Comparison of ENCODE assay signal across 25 cellular contexts in the genomic region with DNA sequence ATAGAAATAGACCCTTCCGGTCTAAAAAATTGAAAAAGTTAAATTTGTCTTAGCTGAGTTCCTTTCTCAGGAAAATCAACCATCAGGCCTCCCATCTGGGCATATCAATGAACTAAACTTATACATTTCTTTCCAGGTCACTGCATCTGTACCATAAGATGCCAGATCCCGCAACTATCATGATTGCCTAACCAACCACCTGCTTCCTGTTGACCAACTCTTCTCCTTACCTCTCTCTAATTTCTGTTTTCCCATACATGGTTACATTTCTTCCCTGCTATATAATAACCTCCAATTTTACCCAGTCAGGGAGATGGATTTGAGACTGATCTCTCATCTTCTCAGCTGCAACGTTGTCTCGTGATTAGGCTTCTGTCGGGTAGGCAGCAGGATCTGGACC.
DNase-seq lines count a peak whose midpoint lies in the region; ATAC-seq, FAIRE-seq and TF ChIP-seq lines count a peak whose summit lies in the region.
"Had no signal": no experiment of that assay in that cellular context is flagged by ENCODE, and none has a peak within 500 bp of the region (broad histone marks: within the 10 kb centered on the region; RNA-seq: fewer than 3 reads in every experiment).

No MANE protein-coding gene starts in this region.

- CTCF ChIA-PET in T-cell (lab: Charles Lee) = no interaction called here

- no peaks in the 10 kb centered on the region for H3K36me3 Mint-ChIP-seq in T-cell
- H3K36me3 Mint-ChIP-seq: CD4-positive, CD25-positive, alpha-beta regulatory T cell had no signal

- peaks cover 0 to 7% (median 3%) of the 10 kb centered on the region in 3 donors for H3K9me3 Mint-ChIP-seq in T-cell

- H3K79me2 ChIP-seq in keratinocyte (ENCODE audit: control insufficient read depth, insufficient read depth, low read length) = no peaks in the 10 kb centered on the region

- H3K27me3 ChIP-seq in keratinocyte (ENCODE audit: control insufficient read depth, extremely low read depth, insufficient read depth, low read length) = no peaks in the 10 kb centered on the region
- H3K27me3 ChIP-seq: BE2C had no signal

- peak; percentile 20 for DNase-seq in NCI-H748 (lab: John Stamatoyannopoulos, UW; ENCODE audit: unreplicated experiment)
- no peak for DNase-seq in NCI-H748 treated with DMSO at 0.1 percent for 48 hours (lab: John Stamatoyannopoulos, UW)
- peak; percentile 30 for DNase-seq in DMS53 treated with DMSO at 0.1 percent for 48 hours (lab: John Stamatoyannopoulos, UW; ENCODE audit: unreplicated experiment)
- peak; percentile 6 for DNase-seq in NAMALWA (ENCODE audit: low spot score)
- no peak for DNase-seq in keratinocyte (ENCODE audit: low read depth, low spot score)
- DNase-seq in effector CD8-positive, alpha-beta T cell (lab: John Stamatoyannopoulos, UW) = no peak
- no peak for DNase-seq in T-cell
- DNase-seq: 8988T; ACHN; AML-193; BE2C; Caco-2; CD4-positive, CD25-positive, alpha-beta regulatory T cell; CD8-positive, alpha-beta T cell; DND-41; GDM1; GM23248; H9 had no signal

- H3K4me1 ChIP-seq in keratinocyte (ENCODE audit: control insufficient read depth, extremely low read depth, insufficient read depth, low read length) = peaks cover 4% of the 10 kb centered on the region
- H3K4me1 ChIP-seq: A549, BE2C had no signal

- no peak overlapping the region for H2AFZ ChIP-seq in keratinocyte (ENCODE audit: control insufficient read depth, low read length)
- H2AFZ ChIP-seq: GM23248 had no signal

- POLR2A ChIA-PET in T-cell (lab: Charles Lee) = no interaction called here

- no peak overlapping the region for H3K4me3 ChIP-seq in keratinocyte (ENCODE audit: control insufficient read depth in 2 of 3, extremely low read depth in 1 of 3, insufficient read depth in 2 of 3, low read depth in 1 of 3, low read length in 3 of 3)
- H3K4me3 ChIP-seq: A549, GM12878, GM23248 had no signal

- no peak overlapping the region for H3K27ac Mint-ChIP-seq in T-cell
- H3K27ac Mint-ChIP-seq: CD4-positive, CD25-positive, alpha-beta regulatory T cell; CD8-positive, alpha-beta T cell; H9 had no signal

- H3K4me2 ChIP-seq in keratinocyte (ENCODE audit: control insufficient read depth, extremely low read depth, insufficient read depth, low read depth, low read length) = no peak overlapping the region
- H3K4me2 ChIP-seq: A549 had no signal

- TF ChIP-seq CTCF in keratinocyte (optimal IDR thresholded peaks at IDR 0.05 in 1 of 3, IDR thresholded peaks at IDR 0.05 in 1 of 3, conservative IDR thresholded peaks at IDR 0.05 in 1 of 3; ENCODE audit: extremely low read depth in 1 of 3, insufficient read depth in 2 of 3, low read length in 3 of 3) = no peak

- H4K20me1 ChIP-seq in keratinocyte (ENCODE audit: control insufficient read depth, extremely low read depth, insufficient read depth, low read length) = no peaks in the 10 kb centered on the region

- no peak overlapping the region for H3K9ac ChIP-seq in keratinocyte (ENCODE audit: control insufficient read depth, extremely low read depth, insufficient read depth, low read length)
- H3K9ac ChIP-seq: GM23248 had no signal

- no peaks in the 10 kb centered on the region for H3K27me3 Mint-ChIP-seq in T-cell
- H3K27me3 Mint-ChIP-seq: CD4-positive, CD25-positive, alpha-beta regulatory T cell had no signal

- no peaks in the 10 kb centered on the region for H3K9me1 ChIP-seq in keratinocyte (ENCODE audit: control insufficient read depth, extremely low read depth, insufficient read depth, low read length)

- no peaks in the 10 kb centered on the region for H3K36me3 ChIP-seq in keratinocyte (ENCODE audit: control insufficient read depth in 2 of 2, extremely low read depth in 1 of 2, insufficient read depth in 2 of 2, low read length in 2 of 2)
- H3K36me3 ChIP-seq: BE2C had no signal

- no peak overlapping the region for H3K4me3 Mint-ChIP-seq in T-cell
- H3K4me3 Mint-ChIP-seq: CD4-positive, CD25-positive, alpha-beta regulatory T cell; CD8-positive, alpha-beta T cell; H9 had no signal

- H3K4me1 Mint-ChIP-seq in T-cell = no peaks in the 10 kb centered on the region
- H3K4me1 Mint-ChIP-seq: CD4-positive, CD25-positive, alpha-beta regulatory T cell had no signal

- FAIRE-seq in keratinocyte (lab: Jason Lieb, UNC) = peak; percentile 34
- FAIRE-seq: A549, GM12878, GM19239, H1 had no signal

- ATAC-seq in T-cell (replicated peaks in 1 of 4) (no peak), HG03571 (IDR thresholded peaks at IDR 0.05; ENCODE audit: unreplicated experiment) (no peak)
- ATAC-seq: A549; CD8-positive, alpha-beta T cell; GM12878; HCT116 had no signal

- H3K27ac ChIP-seq in keratinocyte (ENCODE audit: control insufficient read depth, insufficient read depth, low read length) = no peak overlapping the region
- H3K27ac ChIP-seq: A549, C4-2B, GM23248 had no signal

- H3K9me3 ChIP-seq in keratinocyte (ENCODE audit: control insufficient read depth, low read depth, low read length) = no peaks in the 10 kb centered on the region
- H3K9me3 ChIP-seq: A549, BE2C had no signal

- dilution Hi-C loops in keratinocyte (cut with MboI; ENCODE audit: extremely low pct_ligation_motif_present, low sequenced_read_pairs) = no loop called here

Comparison
In these comparisons a context has a peak if more than half of its experiments do, and no peak if none do; other contexts are left out.
1. DNase-seq: peak in NCI-H748 (single experiment), DMS53 treated with DMSO at 0.1 percent for 48 hours (single experiment) and NAMALWA (single experiment); none in NCI-H748 treated with DMSO at 0.1 percent for 48 hours (single experiment), keratinocyte (single experiment), effector CD8-positive, alpha-beta T cell (single experiment) and T-cell (0 of 34).